10 cellular contexts compared by ENCODE assay signal in genomic region chr13:29496241-29496712, GRCh38.
DNase-seq lines count a peak whose midpoint lies in the region; ATAC-seq, FAIRE-seq and TF ChIP-seq lines count a peak whose summit lies in the region.
"Had no signal": no experiment of that assay in that cellular context is flagged by ENCODE, and none has a peak within 500 bp of the region (broad histone marks: within the 10 kb centered on the region; RNA-seq: fewer than 3 reads in every experiment).

No MANE protein-coding gene starts in this region.

- CTCF ChIA-PET in T-cell (lab: Charles Lee) = interaction anchor here in 1 of 2 donors (1.4 kb wide), 1 partner anchor 11 kb away, joined by 4 read pairs; no protein-coding TSS in a partner anchor

- H3K27me3 Mint-ChIP-seq in T-cell (peaks cover 22 to 24% of the 10 kb centered on the region in 2 donors), memory B cell (no peaks in the 10 kb centered on the region), progenitor cell of endocrine pancreas (peaks cover 13% of the 10 kb centered on the region)

- H3K9me3 Mint-ChIP-seq in T-cell = no peaks in the 10 kb centered on the region
- no peaks in the 10 kb centered on the region for H3K9me3 Mint-ChIP-seq in memory B cell
- no peaks in the 10 kb centered on the region for H3K9me3 Mint-ChIP-seq in progenitor cell of endocrine pancreas (ENCODE audit: low read depth)
- H3K9me3 Mint-ChIP-seq: activated T-cell treated with anti-CD3 and anti-CD28 coated beads, Interleukin-2, amount 50 U/mL, for 4 hours had no signal

- H3K4me3 Mint-ChIP-seq in T-cell (no peak overlapping the region), memory B cell (peak overlapping the region; percentile 78), progenitor cell of endocrine pancreas (ENCODE audit: low read depth) (no peak overlapping the region)
- H3K4me3 Mint-ChIP-seq: activated T-cell treated with anti-CD3 and anti-CD28 coated beads, Interleukin-2, amount 50 U/mL, for 4 hours had no signal

- no peak overlapping the region for H3K4me3 ChIP-seq in foreskin fibroblast (ENCODE audit: low read depth in 1 of 2, low read length in 2 of 2)

- H3K36me3 Mint-ChIP-seq in T-cell (no peaks in the 10 kb centered on the region), memory B cell (no peaks in the 10 kb centered on the region), progenitor cell of endocrine pancreas (ENCODE audit: insufficient read depth) (no peaks in the 10 kb centered on the region)

- DNase-seq in GM12891 (ENCODE audit: insufficient read length, low spot score) = peak; percentile 48
- DNase-seq in T-cell = peak in 1 of 34 experiments; percentile 5
- DNase-seq in memory B cell (ENCODE audit: low spot score in 2 of 2) = peak; percentile 33 to 47
- DNase-seq in A172 (ENCODE audit: low spot score) = no peak
- no peak for DNase-seq in progenitor cell of endocrine pancreas (ENCODE audit: low spot score, unreplicated experiment)
- no peak for DNase-seq in foreskin fibroblast
- DNase-seq in urothelium cell line (ENCODE audit: low spot score) = no peak
- DNase-seq: activated T-cell treated with anti-CD3 and anti-CD28 coated beads, Interleukin-2, amount 50 U/mL, for 4 hours had no signal

- H3K4me1 Mint-ChIP-seq in T-cell (peaks cover 6 to 12% (median 8%) of the 10 kb centered on the region in 3 donors), memory B cell (peaks cover 23% of the 10 kb centered on the region), progenitor cell of endocrine pancreas (ENCODE audit: low read depth) (peaks cover 4% of the 10 kb centered on the region)

- ATAC-seq in HG02840 (IDR thresholded peaks at IDR 0.05; ENCODE audit: low FRiP score, unreplicated experiment) (peak; percentile 57), T-cell (replicated peaks in 1 of 4) (peak in 3 of 4 experiments; percentile 10 to 46 (median 13)), memory B cell (ENCODE audit: low read depth) (peak; percentile 76)

- POLR2A ChIA-PET in T-cell (lab: Charles Lee) = interaction anchor here in 1 of 2 donors (0.6 kb wide), 1 partner anchor 1724 kb away, joined by 3 read pairs; no protein-coding TSS in a partner anchor

- FAIRE-seq in GM12891 (lab: Jason Lieb, UNC) (peak; percentile 83), urothelium cell line (lab: Jason Lieb, UNC) (no peak)
- FAIRE-seq: islet of Langerhans had no signal

- TF ChIP-seq POLR2A in GM12891 (IDR thresholded peaks at IDR 0.05; ENCODE audit: low read depth, low read length) = no peak

- no peak overlapping the region for H3K27ac Mint-ChIP-seq in T-cell
- peak overlapping the region; percentile 3 for H3K27ac Mint-ChIP-seq in memory B cell
- no peak overlapping the region for H3K27ac Mint-ChIP-seq in progenitor cell of endocrine pancreas

- no peak for TF ChIP-seq CTCF in progenitor cell of endocrine pancreas (IDR thresholded peaks at IDR 0.05; ENCODE audit: unreplicated experiment)
- no peak for TF ChIP-seq CTCF in foreskin fibroblast (IDR thresholded peaks at IDR 0.05; ENCODE audit: low read depth, low read length)

TF ChIP-seq in GM12891, 5 proteins besides CTCF, POLR2A, EP300 and RAD21:
- TF ChIP-seq SPI1 (IDR thresholded peaks at IDR 0.05; ENCODE audit: low read depth, low read length) = peak; percentile 81
- TF ChIP-seq PAX5 (IDR thresholded peaks at IDR 0.05; ENCODE audit: insufficient read depth, low read length, severe bottlenecking) = no peak

Comparison
In these comparisons a context has a peak if more than half of its experiments do, and no peak if none do; other contexts are left out.
1. DNase-seq: peak in GM12891 (single experiment) and memory B cell (2 of 2); none in A172 (single experiment), progenitor cell of endocrine pancreas (single experiment), foreskin fibroblast (0 of 2) and urothelium cell line (single experiment).
2. ATAC-seq: peak in every context shown above with its lines; median percentile 76 in memory B cell; 57 in HG02840; 13 in T-cell.